In genomic region chr5:134095887-134096589, GRCh38 we compare ENCODE assay signal across 18 cellular contexts.
"Had no signal": no experiment of that assay in that cellular context is flagged by ENCODE, and none has a peak within 500 bp of the region (broad histone marks: within the 10 kb centered on the region; RNA-seq: fewer than 3 reads in every experiment).

No MANE protein-coding gene starts in this region.

- ATAC-seq: activated CD4-positive, alpha-beta T cell treated with anti-CD3 and anti-CD28 coated beads for 36 hours; activated CD8-positive, alpha-beta T cell treated with anti-CD3 and anti-CD28 coated beads, Interleukin-2, amount 10 ng/mL, durations not matched to agents 7 days and 5 days; activated T-helper 17 cell treated with anti-CD3 and anti-CD28 coated beads, Interleukin-2, amount 50 U/mL, for 72 hours; esophagus mucosa; left lobe of liver; stimulated activated naive CD8-positive, alpha-beta T cell treated with anti-CD3 and anti-CD28 coated beads, Interleukin-15, Interleukin-2, amounts not matched to agents 100 U/mL and 50 U/mL, for 24 hours had no signal

- H3K27ac Mint-ChIP-seq: activated CD8-positive, alpha-beta T cell treated with anti-CD3 and anti-CD28 coated beads, Interleukin-2, amount 10 ng/mL, durations not matched to agents 7 days and 5 days; activated T-helper 17 cell treated with anti-CD3 and anti-CD28 coated beads, Interleukin-2, amount 50 U/mL, for 72 hours had no signal

- H3K9me3 Mint-ChIP-seq: activated T-helper 17 cell treated with anti-CD3 and anti-CD28 coated beads, Interleukin-2, amount 50 U/mL, for 72 hours had no signal

- H3K27me3 ChIP-seq: ovary, testis had no signal

- H3K4me3 ChIP-seq: ovary, testis had no signal

- H3K36me3 ChIP-seq: ovary, WERI-Rb-1 had no signal

- H3K4me3 Mint-ChIP-seq: activated CD4-positive, alpha-beta T cell treated with anti-CD3 and anti-CD28 coated beads for 36 hours; activated CD8-positive, alpha-beta T cell treated with anti-CD3 and anti-CD28 coated beads, Interleukin-2, amount 10 ng/mL, durations not matched to agents 7 days and 5 days; activated T-helper 17 cell treated with anti-CD3 and anti-CD28 coated beads, Interleukin-2, amount 50 U/mL, for 72 hours had no signal

- H3K27me3 Mint-ChIP-seq: activated T-helper 17 cell treated with anti-CD3 and anti-CD28 coated beads, Interleukin-2, amount 50 U/mL, for 72 hours had no signal

- H3K9me3 ChIP-seq: ovary, testis had no signal

- DNase-seq: activated CD4-positive, alpha-beta T cell treated with anti-CD3 and anti-CD28 coated beads for 36 hours; activated CD8-positive, alpha-beta T cell treated with anti-CD3 and anti-CD28 coated beads, Interleukin-2, amount 10 ng/mL, durations not matched to agents 7 days and 5 days; activated naive CD4-positive, alpha-beta T cell treated with anti-CD3 and anti-CD28 coated beads, Interleukin-2, amount 50 U/mL, for 16 hours; foreskin fibroblast; head of caudate nucleus; mesenchymal stem cell; ovary; stimulated activated CD4-positive, alpha-beta T cell treated with anti-CD3 and anti-CD28 coated beads, Interleukin-4, amount 100 ng/mL, for 1 hour; stimulated activated CD8-positive, alpha-beta memory T cell treated with anti-CD3 and anti-CD28 coated beads, Interleukin-4, amount 100 ng/mL, for 48 hours; stimulated activated naive CD8-positive, alpha-beta T cell treated with anti-CD3 and anti-CD28 coated beads, Interleukin-15, Interleukin-2, amounts not matched to agents 100 U/mL and 50 U/mL, for 24 hours; T-helper 1 cell; testis; WERI-Rb-1 had no signal

- H3K4me1 ChIP-seq: testis had no signal

- FAIRE-seq: bronchial epithelial cell, endometrium had no signal

- H3K27ac ChIP-seq: ovary, testis, WERI-Rb-1 had no signal
